27 cellular contexts compared by ENCODE assay signal in the genomic region with DNA sequence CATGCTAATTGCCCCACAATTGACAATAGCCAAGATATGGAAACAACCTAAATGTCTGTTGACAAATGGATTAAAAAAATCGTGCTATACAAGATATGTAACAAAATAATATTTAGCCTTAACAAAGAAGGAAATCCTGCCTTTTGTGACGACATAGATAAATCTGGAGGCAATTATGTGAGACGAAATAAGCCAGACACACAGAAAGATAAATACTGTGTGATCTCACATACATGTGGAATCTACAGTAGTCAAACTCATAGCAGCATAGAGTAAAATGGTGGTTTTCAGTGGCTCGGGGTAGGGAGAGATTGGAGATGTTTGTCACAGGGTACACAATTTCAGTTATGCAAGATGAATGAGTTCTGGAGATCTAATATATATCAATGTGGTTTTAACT.
"Had no signal": no experiment of that assay in that cellular context is flagged by ENCODE, and none has a peak within 500 bp of the region (broad histone marks: within the 10 kb centered on the region; RNA-seq: fewer than 3 reads in every experiment).

No MANE protein-coding gene starts in this region.

- DNase-seq: activated CD4-positive, alpha-beta memory T cell treated with anti-CD3 and anti-CD28 coated beads for 36 hours; activated CD4-positive, alpha-beta T cell treated with anti-CD3 and anti-CD28 coated beads for 36 hours; activated CD4-positive, alpha-beta T cell treated with anti-CD3 and anti-CD28 coated beads, Interleukin-2, amount 10 ng/mL, durations not matched to agents 24 days and 14 days; activated CD4-positive, CD25-positive, alpha-beta regulatory T cell; activated CD4-positive, CD25-positive, alpha-beta regulatory T cell treated with anti-CD3 and anti-CD28 coated beads, Interleukin-2, amount 50 U/mL, for 72 hours; activated CD8-positive, alpha-beta memory T cell treated with anti-CD3 and anti-CD28 coated beads, Interleukin-2, amount 50 U/mL, for 48 hours; activated CD8-positive, alpha-beta T cell treated with anti-CD3 and anti-CD28 coated beads, Interleukin-2, amount 10 ng/mL, durations not matched to agents 7 days and 5 days; activated gamma-delta T cell; activated naive CD4-positive, alpha-beta T cell; activated naive CD4-positive, alpha-beta T cell treated with anti-CD3 and anti-CD28 coated beads, Interleukin-2, amount 10 ng/mL, durations not matched to agents 7 days and 5 days; activated naive CD8-positive, alpha-beta T cell treated with anti-CD3 and anti-CD28 coated beads, Interleukin-2, amount 10 ng/mL, durations not matched to agents 7 days and 5 days; activated T-cell treated with anti-CD3 and anti-CD28 coated beads for 4 hours; activated T-cell treated with anti-CD3 and anti-CD28 coated beads, Interleukin-2, amount 50 U/mL, for 24 hours; activated T-cell treated with anti-CD3 and anti-CD28 coated beads, Interleukin-2, amount 50 U/mL, for 72 hours; amygdala; aorta; body of pancreas; caudate nucleus; cortex of kidney; dermis blood vessel endothelial cell; effector CD4-positive, alpha-beta T cell; effector memory CD8-positive, alpha-beta T cell; erythroblast; foreskin melanocyte; T-helper 2 cell had no signal

- H3K9me3 ChIP-seq: body of pancreas, esophagus muscularis mucosa, gastroesophageal sphincter had no signal

- H3K4me3 ChIP-seq: body of pancreas, esophagus muscularis mucosa, gastroesophageal sphincter had no signal

- H3K36me3 ChIP-seq: esophagus muscularis mucosa, gastroesophageal sphincter had no signal

- H3K27me3 ChIP-seq: body of pancreas, esophagus muscularis mucosa had no signal

- H3K27ac ChIP-seq: body of pancreas, esophagus muscularis mucosa, gastroesophageal sphincter had no signal

- H3K4me1 ChIP-seq: body of pancreas, esophagus muscularis mucosa, gastroesophageal sphincter had no signal
